In genomic region chr21:42080788-42081083, GRCh38 we compare ENCODE assay signal across 15 cellular contexts.
DNase-seq lines count a peak whose midpoint lies in the region; ATAC-seq and TF ChIP-seq lines count a peak whose summit lies in the region.
"Had no signal": no experiment of that assay in that cellular context is flagged by ENCODE, and none has a peak within 500 bp of the region (broad histone marks: within the 10 kb centered on the region; RNA-seq: fewer than 3 reads in every experiment).

No MANE protein-coding gene starts in this region.

- ATAC-seq in HG03521 (IDR thresholded peaks at IDR 0.05; ENCODE audit: unreplicated experiment): no peak
- ATAC-seq in GM18873 (IDR thresholded peaks at IDR 0.05; ENCODE audit: low FRiP score, unreplicated experiment): no peak
- ATAC-seq: WTC11 had no signal

- TF ChIP-seq CTCF in choroid plexus epithelial cell (conservative IDR thresholded peaks at IDR 0.05; ENCODE audit: low read depth, low read length): no peak

- no peak overlapping the region for H3K4me3 ChIP-seq in choroid plexus epithelial cell (ENCODE audit: low read depth, low read length)
- H3K4me3 ChIP-seq: testis had no signal

- DNase-seq in EL: peak; percentile 81
- peak; percentile 26 to 54 for DNase-seq in NCI-H526 (lab: John Stamatoyannopoulos, UW)
- peak; percentile 80 for DNase-seq in choroid plexus epithelial cell (ENCODE audit: low read depth)
- peak; percentile 65 for DNase-seq in non-pigmented ciliary epithelial cell (ENCODE audit: low read depth)
- no peak for DNase-seq in Kasumi-1 (lab: John Stamatoyannopoulos, UW)
- DNase-seq in NCI-H2227 (lab: John Stamatoyannopoulos, UW; ENCODE audit: unreplicated experiment): no peak
- DNase-seq: activated naive CD4-positive, alpha-beta T cell treated with anti-CD3 and anti-CD28 coated beads for 36 hours; Calu3; endodermal cell; NCI-H1436; PC-3; testis had no signal

Comparison
In these comparisons a context has a peak if more than half of its experiments do, and no peak if none do; other contexts are left out.
1. DNase-seq: peak in EL (single experiment), NCI-H526 (2 of 2), choroid plexus epithelial cell (single experiment) and non-pigmented ciliary epithelial cell (single experiment); none in Kasumi-1 (0 of 2) and NCI-H2227 (single experiment).